21 cellular contexts compared by ENCODE assay signal in the genomic region with DNA sequence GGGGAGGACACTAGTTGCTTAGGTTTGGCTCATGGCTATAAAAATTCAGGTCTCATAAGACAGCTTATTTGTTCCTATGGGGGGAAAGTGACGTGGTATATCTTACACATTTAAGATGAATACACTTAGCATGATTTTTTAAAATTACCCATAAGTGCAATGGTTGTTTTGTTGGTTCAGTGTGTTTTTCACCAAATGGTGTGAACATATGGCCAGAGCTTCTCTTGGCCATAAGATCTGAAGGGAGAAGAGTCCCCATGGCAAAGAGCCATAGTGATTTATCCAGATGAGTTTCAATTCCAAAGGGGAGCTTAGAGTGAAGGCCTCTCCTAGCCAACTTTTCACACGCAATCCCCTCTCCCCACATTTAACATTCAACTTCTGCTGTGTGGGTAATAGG.
"Had no signal": no experiment of that assay in that cellular context is flagged by ENCODE, and none has a peak within 500 bp of the region (broad histone marks: within the 10 kb centered on the region; RNA-seq: fewer than 3 reads in every experiment).

No MANE protein-coding gene starts in this region.

- DNase-seq: activated CD4-positive, alpha-beta memory T cell treated with anti-CD3 and anti-CD28 coated beads, Interleukin-2, amount 10 ng/mL, durations not matched to agents 7 days and 5 days; activated CD4-positive, alpha-beta T cell treated with anti-CD3 and anti-CD28 coated beads, Interleukin-2, amount 50 U/mL, for 1 hour; activated CD4-positive, CD25-positive, alpha-beta regulatory T cell; activated CD8-positive, alpha-beta memory T cell treated with anti-CD3 and anti-CD28 coated beads, Interleukin-2, amount 50 U/mL, for 4 hours; activated naive CD4-positive, alpha-beta T cell treated with anti-CD3 and anti-CD28 coated beads, Interleukin-2, amount 50 U/mL, for 16 hours; activated naive CD8-positive, alpha-beta T cell treated with anti-CD3 and anti-CD28 coated beads, Interleukin-2, amount 10 ng/mL, durations not matched to agents 7 days and 5 days; activated T-cell treated with anti-CD3 and anti-CD28 coated beads, Interleukin-2, amount 50 U/mL, for 72 hours; adrenal gland; Kasumi-1; NCI-H1048; NCI-H146; NCI-H2029; NCI-H2107; NCI-H526 treated with DMSO at 0.1 percent for 48 hours; NCI-H82; T-cell; T-helper 2 cell; T1000 had no signal

- H3K27me3 ChIP-seq: adrenal gland had no signal

- H3K9me3 ChIP-seq: adrenal gland had no signal

- ATAC-seq: Right ventricle myocardium inferior, T-cell had no signal

- H3K27ac ChIP-seq: adrenal gland, coronary artery, SK-N-MC had no signal

- H3K36me3 ChIP-seq: adrenal gland had no signal

- H3K4me3 ChIP-seq: adrenal gland, coronary artery, SK-N-MC had no signal
